Comparison of ENCODE assay signal across 10 cellular contexts in the genomic region with DNA sequence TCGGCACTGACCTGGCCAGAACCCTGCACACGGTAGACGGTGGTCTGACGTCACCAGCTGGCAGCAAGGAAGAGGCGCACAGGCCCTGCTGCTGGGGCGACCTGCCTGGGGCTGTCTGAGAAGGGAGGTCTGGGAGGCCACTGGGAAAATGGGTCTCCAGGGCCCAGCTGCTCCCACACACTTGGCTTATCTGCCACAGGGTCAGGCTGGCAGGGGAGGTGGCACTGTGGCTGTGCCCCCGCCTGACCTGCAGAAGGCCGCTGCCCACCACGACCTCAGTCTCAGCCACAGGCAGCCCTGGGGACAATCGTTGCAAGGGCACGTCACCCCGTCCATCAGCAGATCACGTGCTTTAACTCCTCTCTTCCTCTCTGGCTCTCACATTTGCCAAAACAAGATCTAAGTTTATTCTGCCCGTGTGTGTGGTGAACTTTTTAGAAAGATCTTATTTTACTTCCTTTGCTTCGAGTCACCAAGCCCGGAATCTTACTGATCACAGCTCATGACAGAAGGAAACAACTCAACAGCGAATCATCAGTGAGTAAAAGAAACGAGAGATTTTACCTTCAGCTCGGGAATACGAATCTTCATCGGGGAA. TPM values are rescaled to one million over a fixed set of nuclear protein-coding genes. Genes with fewer than 3 reads are reported as not detected.
DNase-seq lines count a peak whose midpoint lies in the region; ATAC-seq and TF ChIP-seq lines count a peak whose summit lies in the region.
"Had no signal": no experiment of that assay in that cellular context is flagged by ENCODE, and none has a peak within 500 bp of the region (broad histone marks: within the 10 kb centered on the region; RNA-seq: fewer than 3 reads in every experiment).

No MANE protein-coding gene starts in this region.

- H3K27ac Mint-ChIP-seq in osteocyte (ENCODE audit: unreplicated experiment) (peak overlapping the region; percentile 58), GM23338 (no peak overlapping the region)

- no peaks in the 10 kb centered on the region for H3K79me2 ChIP-seq in GM23338 (replicated peaks; ENCODE audit: insufficient read depth)

- H3K4me3 Mint-ChIP-seq in osteocyte (ENCODE audit: unreplicated experiment) (no peak overlapping the region), GM23338 (no peak overlapping the region)

- H4K20me1 ChIP-seq in GM23338 (replicated peaks; ENCODE audit: insufficient read depth), result no peaks in the 10 kb centered on the region

- H3K36me3 ChIP-seq in esophagus muscularis mucosa, result peaks cover 15 to 63% (median 47%) of the 10 kb centered on the region in 4 donors
- no peaks in the 10 kb centered on the region for H3K36me3 ChIP-seq in GM23338 (ENCODE audit: insufficient read depth)

- H3K27ac ChIP-seq in esophagus muscularis mucosa (replicated peaks in 1 of 4) (peak overlapping the region; percentile 58 to 72 (median 68)), GM23338 (ENCODE audit: low read depth) (no peak overlapping the region)

- TF ChIP-seq EP300 in esophagus muscularis mucosa (IDR thresholded peaks at IDR 0.05), result no peak

- H3K9me2 ChIP-seq in GM23338 (ENCODE audit: insufficient read depth), result no peaks in the 10 kb centered on the region

- H3K36me3 Mint-ChIP-seq in osteocyte (ENCODE audit: unreplicated experiment) (no peaks in the 10 kb centered on the region), GM23338 (ENCODE audit: low read depth) (no peaks in the 10 kb centered on the region)

- H3F3A ChIP-seq in GM23338 (replicated peaks; ENCODE audit: low read depth), result no peaks in the 10 kb centered on the region

- 64% methylated on average over 21 of the region's 21 CpGs for whole genome bisulfite sequencing in esophagus muscularis mucosa

- no peak overlapping the region for H3K4me2 ChIP-seq in GM23338

- intact Hi-C loops in esophagus muscularis mucosa (cut with DNase I), result loop anchor here (2.0 to 10.0 kb wide), 2 partner anchors 36 to 218 kb away; a partner anchor contains a TSS

- no peak for TF ChIP-seq POLR2A in esophagus muscularis mucosa (IDR thresholded peaks at IDR 0.05; ENCODE audit: low read depth)

- H3K4me1 ChIP-seq in esophagus muscularis mucosa (peaks cover 4 to 31% (median 21%) of the 10 kb centered on the region in 4 donors), GM23338 (ENCODE audit: insufficient read depth) (no peaks in the 10 kb centered on the region; the same call in 1 of the 2 replicates)

- H3K4me1 Mint-ChIP-seq in osteocyte (ENCODE audit: unreplicated experiment), result peaks cover 23% of the 10 kb centered on the region
- peaks cover 2% of the 10 kb centered on the region; the same call in 1 of the 3 replicates for H3K4me1 Mint-ChIP-seq in GM23338

- peak; percentile 25 for DNase-seq in Daoy (ENCODE audit: low read depth)
- peak; percentile 51 for DNase-seq in RKO (ENCODE audit: low spot score)
- no peak for DNase-seq in esophagus muscularis mucosa (ENCODE audit: extremely low spot score)
- no peak for DNase-seq in osteocyte (ENCODE audit: extremely low spot score, unreplicated experiment)
- no peak for DNase-seq in islet precursor cell
- DNase-seq in NCI-H1105 (lab: John Stamatoyannopoulos, UW), result no peak
- no peak for DNase-seq in NCI-H2029 (lab: John Stamatoyannopoulos, UW)
- DNase-seq in GM23338 (ENCODE audit: low spot score), result no peak
- DNase-seq: activated gamma-delta T cell, KBM-7 had no signal

- no peak for TF ChIP-seq CTCF in esophagus muscularis mucosa (IDR thresholded peaks at IDR 0.05)
- TF ChIP-seq CTCF in osteocyte (IDR thresholded peaks at IDR 0.05), result no peak
- no peak for TF ChIP-seq CTCF in GM23338 (conservative IDR thresholded peaks at IDR 0.05; ENCODE audit: low read depth in 2 of 2)

- H3K27me3 Mint-ChIP-seq in osteocyte (ENCODE audit: unreplicated experiment) (no peaks in the 10 kb centered on the region), GM23338 (ENCODE audit: insufficient read depth, low read depth, poor library complexity) (peaks cover 2% of the 10 kb centered on the region)

- no peak overlapping the region for H2AFZ ChIP-seq in GM23338

- ATAC-seq in GM23338, result no peak

- no peak overlapping the region for H3K4me3 ChIP-seq in esophagus muscularis mucosa
- H3K4me3 ChIP-seq in GM23338, result no peak overlapping the region

- H3K9me3 ChIP-seq in esophagus muscularis mucosa, result no peaks in the 10 kb centered on the region

- H3K9me3 Mint-ChIP-seq in osteocyte (ENCODE audit: unreplicated experiment) (no peaks in the 10 kb centered on the region), GM23338 (no peaks in the 10 kb centered on the region)

- H3K27me3 ChIP-seq in esophagus muscularis mucosa (no peaks in the 10 kb centered on the region), GM23338 (ENCODE audit: insufficient read depth) (no peaks in the 10 kb centered on the region)

TF ChIP-seq in GM23338, 12 proteins besides CTCF, POLR2A, EP300 and RAD21 (continues in another document):
- TF ChIP-seq, protein P1, sequence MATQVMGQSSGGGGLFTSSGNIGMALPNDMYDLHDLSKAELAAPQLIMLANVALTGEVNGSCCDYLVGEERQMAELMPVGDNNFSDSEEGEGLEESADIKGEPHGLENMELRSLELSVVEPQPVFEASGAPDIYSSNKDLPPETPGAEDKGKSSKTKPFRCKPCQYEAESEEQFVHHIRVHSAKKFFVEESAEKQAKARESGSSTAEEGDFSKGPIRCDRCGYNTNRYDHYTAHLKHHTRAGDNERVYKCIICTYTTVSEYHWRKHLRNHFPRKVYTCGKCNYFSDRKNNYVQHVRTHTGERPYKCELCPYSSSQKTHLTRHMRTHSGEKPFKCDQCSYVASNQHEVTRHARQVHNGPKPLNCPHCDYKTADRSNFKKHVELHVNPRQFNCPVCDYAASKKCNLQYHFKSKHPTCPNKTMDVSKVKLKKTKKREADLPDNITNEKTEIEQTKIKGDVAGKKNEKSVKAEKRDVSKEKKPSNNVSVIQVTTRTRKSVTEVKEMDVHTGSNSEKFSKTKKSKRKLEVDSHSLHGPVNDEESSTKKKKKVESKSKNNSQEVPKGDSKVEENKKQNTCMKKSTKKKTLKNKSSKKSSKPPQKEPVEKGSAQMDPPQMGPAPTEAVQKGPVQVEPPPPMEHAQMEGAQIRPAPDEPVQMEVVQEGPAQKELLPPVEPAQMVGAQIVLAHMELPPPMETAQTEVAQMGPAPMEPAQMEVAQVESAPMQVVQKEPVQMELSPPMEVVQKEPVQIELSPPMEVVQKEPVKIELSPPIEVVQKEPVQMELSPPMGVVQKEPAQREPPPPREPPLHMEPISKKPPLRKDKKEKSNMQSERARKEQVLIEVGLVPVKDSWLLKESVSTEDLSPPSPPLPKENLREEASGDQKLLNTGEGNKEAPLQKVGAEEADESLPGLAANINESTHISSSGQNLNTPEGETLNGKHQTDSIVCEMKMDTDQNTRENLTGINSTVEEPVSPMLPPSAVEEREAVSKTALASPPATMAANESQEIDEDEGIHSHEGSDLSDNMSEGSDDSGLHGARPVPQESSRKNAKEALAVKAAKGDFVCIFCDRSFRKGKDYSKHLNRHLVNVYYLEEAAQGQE (IDR thresholded peaks at IDR 0.05; ENCODE audit: unreplicated experiment), result no peak
- no peak for TF ChIP-seq EZH2phosphoT487 (IDR thresholded peaks at IDR 0.05; ENCODE audit: unreplicated experiment)
- no peak for TF ChIP-seq ZNF114 (CRISPR knock-in tag; IDR thresholded peaks at IDR 0.05)
- no peak for TF ChIP-seq STAT1 (IDR thresholded peaks at IDR 0.05; ENCODE audit: unreplicated experiment)
- TF ChIP-seq ZNF331 (CRISPR knock-in tag; IDR thresholded peaks at IDR 0.05; ENCODE audit: low read depth), result no peak
- TF ChIP-seq, protein P2, sequence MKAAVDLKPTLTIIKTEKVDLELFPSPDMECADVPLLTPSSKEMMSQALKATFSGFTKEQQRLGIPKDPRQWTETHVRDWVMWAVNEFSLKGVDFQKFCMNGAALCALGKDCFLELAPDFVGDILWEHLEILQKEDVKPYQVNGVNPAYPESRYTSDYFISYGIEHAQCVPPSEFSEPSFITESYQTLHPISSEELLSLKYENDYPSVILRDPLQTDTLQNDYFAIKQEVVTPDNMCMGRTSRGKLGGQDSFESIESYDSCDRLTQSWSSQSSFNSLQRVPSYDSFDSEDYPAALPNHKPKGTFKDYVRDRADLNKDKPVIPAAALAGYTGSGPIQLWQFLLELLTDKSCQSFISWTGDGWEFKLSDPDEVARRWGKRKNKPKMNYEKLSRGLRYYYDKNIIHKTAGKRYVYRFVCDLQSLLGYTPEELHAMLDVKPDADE (IDR thresholded peaks at IDR 0.05), result no peak
- TF ChIP-seq POLR2AphosphoS5 (IDR thresholded peaks at IDR 0.05; ENCODE audit: low read depth), result no peak
- TF ChIP-seq JUNB (IDR thresholded peaks at IDR 0.05; ENCODE audit: unreplicated experiment), result no peak
- TF ChIP-seq EZH2 (IDR thresholded peaks at IDR 0.05; ENCODE audit: low read depth, unreplicated experiment), result no peak

RNA-seq across cellular contexts. Expression of a gene that starts 45.2 kb away (rescaled TPM):
- 64.5 and 83.0 TPM in 2 replicates for total RNA-seq in Daoy (2014; rRNA removed; shearing (Covaris generic))
- total RNA-seq in esophagus muscularis mucosa, result 100 to 1,000 TPM in 2 of 4 donors, 10 to 100 TPM in 2; 92.2 to 127 (median 102) TPM
- total RNA-seq in osteocyte, result 74.9 and 81.9 TPM in 2 replicates
- total RNA-seq in GM23338 (2014; rRNA removed; shearing (Covaris generic)), result 98.3 and 105 TPM in 2 replicates
- 40.2 and 41.2 TPM in 2 replicates for polyA plus RNA-seq in GM23338 (2016; fragmentation: Nextera tagmentation; extraction: Ambion mirVana)

Comparison
In these comparisons a context has a peak if more than half of its experiments do, and no peak if none do; other contexts are left out.
1. DNase-seq: peak in Daoy (single experiment) and RKO (single experiment); none in esophagus muscularis mucosa (single experiment), osteocyte (single experiment), islet precursor cell (single experiment), NCI-H1105 (single experiment), NCI-H2029 (single experiment) and GM23338 (single experiment).